In the genomic region with DNA sequence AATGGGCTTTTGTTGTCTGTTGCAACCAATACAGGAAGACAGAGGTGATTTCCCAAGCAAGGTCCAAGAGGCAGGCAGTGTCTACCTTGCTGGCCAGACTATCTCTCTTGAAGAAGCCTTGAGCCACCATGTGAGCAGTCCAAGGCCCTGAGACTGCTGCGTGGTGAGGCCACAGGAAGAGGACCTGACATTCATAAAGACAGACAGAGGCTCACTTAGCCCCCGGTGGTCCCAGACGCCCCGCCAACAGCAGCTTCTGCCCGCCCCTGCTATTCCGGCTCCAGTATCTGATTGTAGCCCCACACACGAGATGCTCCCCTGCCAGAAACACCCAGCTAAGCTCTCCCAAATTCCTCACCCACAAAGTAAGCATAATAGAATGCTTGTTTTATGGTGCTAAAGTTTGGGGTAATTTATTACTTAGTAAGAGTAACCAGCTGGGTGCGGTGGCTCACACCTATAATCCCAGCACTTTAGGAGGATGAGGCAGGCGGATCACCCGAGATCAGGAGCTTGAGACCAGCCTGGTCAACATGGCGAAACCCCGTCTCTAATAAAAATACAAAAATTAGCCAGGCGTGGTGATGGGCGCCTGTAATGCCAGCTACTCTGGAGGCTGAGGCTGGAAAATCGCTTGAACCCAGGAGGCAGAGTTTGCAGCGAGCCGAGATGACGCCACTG, we compare ENCODE assay signal across 23 cellular contexts. TPM values are rescaled to one million over a fixed set of nuclear protein-coding genes. Genes with fewer than 3 reads are reported as not detected.
A peak's percentile ranks its signal among the peaks of the same experiment; 100 is the strongest.
DNase-seq lines count a peak whose midpoint lies in the region; ATAC-seq, FAIRE-seq and TF ChIP-seq lines count a peak whose summit lies in the region.
"Had no signal": no experiment of that assay in that cellular context is flagged by ENCODE, and none has a peak within 500 bp of the region (broad histone marks: within the 10 kb centered on the region; RNA-seq: fewer than 3 reads in every experiment).

No MANE protein-coding gene starts in this region.

- H3K79me2 ChIP-seq in PC-3 (ENCODE audit: low read length) (no peaks in the 10 kb centered on the region), K562 (ENCODE audit: control insufficient read depth, insufficient read depth, low read length) (no peaks in the 10 kb centered on the region)

- H3K4me1 ChIP-seq in A549 (peaks cover 6% of the 10 kb centered on the region; the same call in 2 of the 3 replicates), PC-3 (ENCODE audit: insufficient read depth, low read length) (peaks cover 7% of the 10 kb centered on the region; the same call in 1 of the 2 replicates), K562 (replicated peaks in 1 of 2; ENCODE audit: control insufficient read depth in 2 of 2, insufficient read depth in 2 of 2, low read length in 2 of 2) (peaks cover 0 to 7% of the 10 kb centered on the region in 2 experiments; a peak in 3 of 5 replicates)

- FAIRE-seq in A549 (lab: Jason Lieb, UNC) (no peak), K562 (lab: Jason Lieb, UNC) (no peak)
- FAIRE-seq: D721Med, HTR-8/SVneo had no signal

- no peaks in the 10 kb centered on the region for H3K36me3 Mint-ChIP-seq in nephron progenitor cell (ENCODE audit: low read depth)
- H3K36me3 Mint-ChIP-seq: CD4-positive, CD25-positive, alpha-beta regulatory T cell had no signal

- in situ Hi-C loops in K562 (cut with MboI) = no loop called here

- 73% methylated on average over 18 of the region's 18 CpGs for WGBS in A549 (ENCODE audit: missing lambda C conversion rate)
- WGBS in K562 (ENCODE audit: insufficient coverage, low coverage, missing lambda C conversion rate) = 15% methylated on average over 18 of the region's 18 CpGs

- POLR2A ChIA-PET in A549 (lab: Yijun Ruan, JAX) (no interaction called here), PC-3 (lab: Charles Lee; ENCODE audit: unreplicated experiment) (no interaction called here), K562 (lab: Yijun Ruan, JAX) (no interaction called here)

- H3K9ac ChIP-seq in PC-3 (ENCODE audit: low read length) (no peak overlapping the region), K562 (ENCODE audit: insufficient read depth in 1 of 2, low read depth in 2 of 2, low read length in 2 of 2) (0 out of 4 replicates have a peak overlapping the region, but pooled peaks of 1 of the 2 experiments have one; percentile 58)
- H3K9ac ChIP-seq: BLaER1 had no signal

- H3K9me2 ChIP-seq in PC-3 (replicated peaks; ENCODE audit: low read length) = no peaks in the 10 kb centered on the region

- H2AFZ ChIP-seq in PC-3 (ENCODE audit: low read length) (peak overlapping the region; percentile 37; the same call in 1 of the 2 replicates), K562 (ENCODE audit: low read depth, low read length) (peak overlapping the region; percentile 4; the same call in 1 of the 2 replicates)

- no peak overlapping the region for H3K4me3 ChIP-seq in A549
- no peak overlapping the region for H3K4me3 ChIP-seq in PC-3 (ENCODE audit: low read length)
- no peak overlapping the region for H3K4me3 ChIP-seq in K562
- H3K4me3 ChIP-seq: BLaER1 had no signal

- H3K9me1 ChIP-seq in K562 (ENCODE audit: control insufficient read depth, insufficient read depth, low read length) = no peaks in the 10 kb centered on the region

- H3K27me3 Mint-ChIP-seq in nephron progenitor cell (ENCODE audit: low read depth, poor library complexity) = peaks cover 11% of the 10 kb centered on the region

- H3K9me3 Mint-ChIP-seq in nephron progenitor cell = peaks cover 7% of the 10 kb centered on the region

- ATAC-seq in A549 (peak; percentile 33 to 36; a peak in 2 of 6 replicates), PC-3 (no peak), K562 (no peak; the same call in 2 of the 3 replicates), HG03521 (IDR thresholded peaks at IDR 0.05; ENCODE audit: unreplicated experiment) (no peak), GM18519 (IDR thresholded peaks at IDR 0.05; ENCODE audit: low FRiP score, unreplicated experiment) (no peak)

- intact Hi-C loops in PC-3 (cut with micrococcal nuclease) = no loop called here
- intact Hi-C loops in K562 (cut with micrococcal nuclease) = no loop called here

- BruUV-seq in PC-3 (replicated peaks; lab: Mats Ljungman, UMichigan) (no TSS peak), K562 (replicated peaks; lab: Mats Ljungman, UMichigan) (no TSS peak)

- H3K4me2 ChIP-seq in A549 = no peak overlapping the region
- H3K4me2 ChIP-seq in PC-3 (ENCODE audit: low read length) = peak overlapping the region; percentile 32
- no peak overlapping the region for H3K4me2 ChIP-seq in K562 (ENCODE audit: insufficient read depth, low read length)
- H3K4me2 ChIP-seq: BLaER1 had no signal

- peaks cover 32% of the 10 kb centered on the region for H3K4me1 Mint-ChIP-seq in nephron progenitor cell
- H3K4me1 Mint-ChIP-seq: CD4-positive, CD25-positive, alpha-beta regulatory T cell had no signal

- no peak for TF ChIP-seq RAD21 in A549 (conservative IDR thresholded peaks at IDR 0.05 in 1 of 2, IDR thresholded peaks at IDR 0.05 in 1 of 2)
- TF ChIP-seq RAD21 in K562 (CRISPR knock-in tag; conservative IDR thresholded peaks at IDR 0.05 in 1 of 2, IDR thresholded peaks at IDR 0.05 in 1 of 2) = no peak

- H4K20me1 ChIP-seq in PC-3 (ENCODE audit: low read length) = no peaks in the 10 kb centered on the region
- no peaks in the 10 kb centered on the region for H4K20me1 ChIP-seq in K562 (replicated peaks; ENCODE audit: control insufficient read depth, insufficient read depth, low read length)
- H4K20me1 ChIP-seq: BLaER1 had no signal

- no peak for TF ChIP-seq EP300 in A549 (IDR thresholded peaks at IDR 0.05)
- no peak for TF ChIP-seq EP300 in K562 (IDR thresholded peaks at IDR 0.05; ENCODE audit: low read length)

- TF ChIP-seq CTCF in A549 (IDR thresholded peaks at IDR 0.05) (no peak), PC-3 (conservative IDR thresholded peaks at IDR 0.05; ENCODE audit: low read depth, low read length) (no peak), K562 (IDR thresholded peaks at IDR 0.05 in 2 of 3, conservative IDR thresholded peaks at IDR 0.05 in 1 of 3; ENCODE audit: insufficient read depth in 2 of 3, low read depth in 1 of 3, low read length in 3 of 3) (no peak), nephron progenitor cell (IDR thresholded peaks at IDR 0.05) (no peak)

- no peaks in the 10 kb centered on the region for H3F3A ChIP-seq in PC-3 (ENCODE audit: low read length, unreplicated experiment)

- CTCF ChIA-PET in A549 (lab: Yijun Ruan, JAX) (interaction anchor here (1.1 to 1.7 kb wide), 4 partner anchors 8 to 94 kb away, joined by 3 to 5 read pairs (median 4); no protein-coding TSS in a partner anchor), PC-3 (lab: Charles Lee) (no interaction called here), K562 (lab: Yijun Ruan, JAX; ENCODE audit: low intra/inter-chr PET ratio) (no interaction called here)

- H3K27me3 ChIP-seq in PC-3 (ENCODE audit: low read length) = no peaks in the 10 kb centered on the region
- peaks cover 0 to 22% of the 10 kb centered on the region in 2 experiments; a peak in 2 of 5 replicates for H3K27me3 ChIP-seq in K562 (ENCODE audit: control insufficient read depth in 2 of 2, insufficient read depth in 2 of 2, low read length in 2 of 2)
- H3K27me3 ChIP-seq: BLaER1 had no signal

- no peak overlapping the region for H3K27ac ChIP-seq in A549
- no peak overlapping the region for H3K27ac ChIP-seq in PC-3 (ENCODE audit: low read length)
- H3K27ac ChIP-seq in K562 (ENCODE audit: extremely low read depth, low read depth, low read length) = no peak overlapping the region
- H3K27ac ChIP-seq: BLaER1 had no signal

- H3K9me3 ChIP-seq in A549 = peaks cover 4% of the 10 kb centered on the region; the same call in 1 of the 3 replicates
- no peaks in the 10 kb centered on the region for H3K9me3 ChIP-seq in PC-3 (ENCODE audit: low read length)
- H3K9me3 ChIP-seq in K562 (replicated peaks; ENCODE audit: control insufficient read depth, insufficient read depth, low read depth, low read length) = 0 out of 2 replicates have a peak, but pooled peaks cover 4% of the 10 kb centered on the region
- H3K9me3 ChIP-seq: BLaER1 had no signal

- peak overlapping the region; percentile 83 for H3K27ac Mint-ChIP-seq in nephron progenitor cell
- H3K27ac Mint-ChIP-seq: CD4-positive, CD25-positive, alpha-beta regulatory T cell had no signal

- H3K4me3 Mint-ChIP-seq in nephron progenitor cell = no peak overlapping the region
- H3K4me3 Mint-ChIP-seq: CD4-positive, CD25-positive, alpha-beta regulatory T cell had no signal

- no peak for TF ChIP-seq POLR2A in A549 (IDR thresholded peaks at IDR 0.05; ENCODE audit: low read length)
- no peak for TF ChIP-seq POLR2A in K562 (conservative IDR thresholded peaks at IDR 0.05)

- H3K36me3 ChIP-seq in PC-3 (ENCODE audit: low read depth, low read length) = no peaks in the 10 kb centered on the region
- H3K36me3 ChIP-seq in K562 (ENCODE audit: control insufficient read depth, insufficient read depth, low read length) = no peaks in the 10 kb centered on the region
- H3K36me3 ChIP-seq: BLaER1 had no signal

- DNase-seq in A549 (ENCODE audit: low read depth in 1 of 2, low spot score in 1 of 2) (no peak), PC-3 (no peak), K562 (ENCODE audit: extremely low read depth in 1 of 4, low spot score in 3 of 4) (no peak), nephron progenitor cell (no peak), NOMO-1 treated with dmso at 0.1 percent for 144 hours (lab: John Stamatoyannopoulos, UW; ENCODE audit: unreplicated experiment) (no peak), cerebellar nuclear complex (lab: John Stamatoyannopoulos, UW) (no peak)
- DNase-seq: CD4-positive, CD25-positive, alpha-beta regulatory T cell; GOT3; HCEC 1CT; KG1; MM.1S; NCI-H1048; NCI-H1417; NCI-H1694; NCI-H2029 treated with DMSO at 0.1 percent for 48 hours; RPMI8226; SHP77 treated with DMSO at 0.1 percent for 48 hours; T-helper 1 cell had no signal

RNA-seq across cellular contexts. Expression of gene FUBP3, which starts 22.8 kb away (rescaled TPM):
- 30.4 and 43.5 TPM in 2 replicates for polyA plus RNA-seq in A549 (2011; rRNA removed)
- 34.6 and 36.1 TPM in 2 replicates for polyA plus RNA-seq in A549 (2012; cell fraction: cytosol; rRNA removed)
- polyA plus RNA-seq in A549 (2012; cell fraction: nucleus; rRNA removed) = 29.3 and 58.4 TPM in 2 replicates
- polyA plus RNA-seq in A549 (2017; fragmentation: RNase III; extraction: RNeasy Plus Mini Kit Qiagen cat#74134 plus additional on column Dnase treatment) = 59.3 to 67.7 TPM (median 63.2 TPM) in 3 replicates
- 24.1 and 47.4 TPM in 2 replicates for polyA minus RNA-seq in A549 (2011; rRNA and poly(A)+ RNA removed)
- 53.7 and 59.6 TPM in 2 replicates for total RNA-seq in PC-3 (2014; rRNA removed)
- total RNA-seq in K562 (2011; cell fraction: chromatin; rRNA removed; ENCODE audit: low replicate concordance) = 99.7 and 118 TPM in 2 replicates
- total RNA-seq in K562 (2011; cell fraction: nucleolus; rRNA removed) = 54.1 and 60.0 TPM in 2 replicates
- total RNA-seq in K562 (2011; cell fraction: nucleoplasm; rRNA removed) = 85.2 and 92.0 TPM in 2 replicates
- 64.0 and 82.7 TPM in 2 replicates for total RNA-seq in K562 (2014; rRNA removed)
- 41.0 and 43.2 TPM in 2 replicates for total RNA-seq in K562 (2014; rRNA removed; fragmentation: Illumina TruSeq; extraction: Trizol)
- 45.0 and 48.1 TPM in 2 replicates for total RNA-seq in K562 (2015; rRNA removed; fragmentation: Illumina TruSeq; extraction: Trizol)
- 51.7 and 54.0 TPM in 2 replicates for total RNA-seq in K562 (2021)
- 35.3 and 40.1 TPM in 2 replicates for polyA plus RNA-seq in K562 (2011; rRNA removed)
- polyA plus RNA-seq in K562 (2011; cell fraction: cytosol; rRNA removed) = 18.3 and 22.3 TPM in 2 replicates
- 86.0 and 122 TPM in 2 replicates for polyA plus RNA-seq in K562 (2011; cell fraction: nucleus; rRNA removed)
- polyA plus RNA-seq in K562 (2012) = 45.9 and 47.7 TPM in 2 replicates
- polyA plus RNA-seq in K562 (2014; fragmentation: Illumina TruSeq; extraction: Trizol) = 57.0 and 70.8 TPM in 2 replicates
- 1 to 10 TPM; 3.0 to 7.1 TPM for polyA plus RNA-seq in K562 (2014; fragmentation: Nextera tagmentation; extraction: Ambion mirVana)
- polyA plus RNA-seq in K562 (2014; rRNA removed) = 56.8 and 68.9 TPM in 2 replicates
- polyA minus RNA-seq in K562 (2011; rRNA and poly(A)+ RNA removed) = 36.6 and 40.7 TPM in 2 replicates
- polyA minus RNA-seq in K562 (2011; cell fraction: cytosol; rRNA and poly(A)+ RNA removed) = 19.4 and 26.0 TPM in 2 replicates
- polyA minus RNA-seq in K562 (2011; cell fraction: nucleus; rRNA and poly(A)+ RNA removed) = 28.1 and 35.4 TPM in 2 replicates

Comparison
In these comparisons a context has a peak if more than half of its experiments do, and no peak if none do; other contexts are left out.
1. ATAC-seq: peak in A549 (2 of 2); none in PC-3 (single experiment), K562 (single experiment), HG03521 (single experiment) and GM18519 (single experiment).